Comparison of ENCODE assay signal across 8 cellular contexts in the genomic region with DNA sequence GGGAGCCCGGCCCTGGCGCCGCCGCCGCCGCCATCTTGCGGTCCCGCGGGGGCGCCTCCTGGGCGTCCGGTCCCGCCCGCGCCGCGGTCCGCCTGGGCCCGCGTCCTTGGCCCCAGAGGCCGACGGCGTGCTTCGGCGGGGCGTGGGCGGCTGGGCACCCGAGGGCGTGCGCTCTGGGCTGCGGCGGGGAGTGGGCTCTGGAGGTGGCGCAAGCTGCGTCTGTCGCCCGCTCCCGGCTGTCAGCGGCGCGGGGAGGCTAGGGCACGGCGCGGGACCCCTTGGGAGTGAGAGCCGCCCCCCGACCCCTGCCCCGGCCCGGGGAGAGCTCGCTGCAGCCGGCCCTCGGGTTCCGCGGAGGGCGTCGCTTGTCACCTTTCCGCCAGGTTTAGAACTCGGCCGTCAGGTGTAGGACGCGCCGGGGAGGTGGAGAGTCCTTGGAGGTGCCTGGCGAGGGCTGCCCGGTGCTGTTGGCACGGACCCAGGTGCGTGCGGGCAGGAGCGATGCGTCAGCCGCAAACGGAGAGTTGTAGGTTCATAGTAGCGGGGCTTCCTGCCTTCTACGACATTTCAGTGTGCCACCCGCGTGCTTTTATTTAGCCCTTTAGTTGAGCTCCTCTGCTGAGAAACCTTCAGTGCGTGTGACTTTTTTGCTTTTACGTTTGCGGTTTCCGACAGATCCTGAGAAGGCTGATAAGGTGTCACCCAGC. TPM values are rescaled to one million over a fixed set of nuclear protein-coding genes. Genes with fewer than 3 reads are reported as not detected.
DNase-seq lines count a peak whose midpoint lies in the region; ATAC-seq, FAIRE-seq and TF ChIP-seq lines count a peak whose summit lies in the region.

No MANE protein-coding gene starts in this region.

- peaks cover 7 to 16% of the 10 kb centered on the region in 2 experiments for H4K20me1 ChIP-seq in H1 (replicated peaks in 1 of 2; ENCODE audit: control insufficient read depth in 1 of 2, insufficient read depth in 2 of 2, low read length in 2 of 2)

- H2AFZ ChIP-seq in H1 (ENCODE audit: low read length), result no peak overlapping the region

- no peak for TF ChIP-seq POLR2A in H1 (IDR thresholded peaks at IDR 0.05; ENCODE audit: control extremely low read depth in 1 of 2, low read depth in 2 of 2, low read length in 2 of 2)

- ATAC-seq in GM18511 (IDR thresholded peaks at IDR 0.05; ENCODE audit: unreplicated experiment), result peak; percentile 39
- peak; percentile 33 for ATAC-seq in HG03066 (IDR thresholded peaks at IDR 0.05; ENCODE audit: low read depth, unreplicated experiment)

- POLR2A ChIA-PET in H1 (lab: Charles Lee; ENCODE audit: partially characterized antibody), result interaction anchor here (0.7 to 3.3 kb wide), 8 partner anchors 9 to 299 kb away, joined by 3 to 14 read pairs (median 4); no protein-coding TSS in a partner anchor

- H3K4me3 ChIP-seq in H1 (ENCODE audit: extremely low read depth in 1 of 4, insufficient read depth in 2 of 4, low read depth in 3 of 4, low read length in 4 of 4) (peak overlapping the region; percentile 66 to 92 (median 80)), mononuclear cell (ENCODE audit: low read length) (peak overlapping the region; percentile 81)

- H3K4me1 ChIP-seq in H1 (replicated peaks in 1 of 4; ENCODE audit: control insufficient read depth in 3 of 4, insufficient read depth in 4 of 4, low read length in 3 of 4) (peaks cover 8 to 16% (median 9%) of the 10 kb centered on the region in 4 experiments), mononuclear cell (ENCODE audit: insufficient read depth, low read length) (peaks cover 50% of the 10 kb centered on the region)

- H2AK5ac ChIP-seq in H1 (ENCODE audit: low read depth, low read length), result no peak overlapping the region

- no peak overlapping the region for H2BK20ac ChIP-seq in H1 (ENCODE audit: low read length)

- H2BK120ac ChIP-seq in H1 (replicated peaks; ENCODE audit: low read depth, low read length), result no peak overlapping the region

- H3K36me3 ChIP-seq in H1 (ENCODE audit: control insufficient read depth in 2 of 4, insufficient read depth in 4 of 4, low read length in 3 of 4), result no peaks in the 10 kb centered on the region

- H3K9ac ChIP-seq in H1 (replicated peaks in 1 of 4; ENCODE audit: extremely low read depth in 1 of 4, low read depth in 3 of 4, low read length in 3 of 4), result peak overlapping the region; percentile 4 to 96 (median 65); a peak in 6 of 7 replicates

- CTCF ChIA-PET in H1 (lab: Charles Lee; ENCODE audit: partially characterized antibody), result interaction anchor here (0.6 kb wide), 1 partner anchor 752 kb away, joined by 4 read pairs; no protein-coding TSS in a partner anchor

- no peak overlapping the region for H2BK12ac ChIP-seq in H1 (ENCODE audit: low read depth, low read length)

- TF ChIP-seq RAD21 in H1 (IDR thresholded peaks at IDR 0.05 in 1 of 2, conservative IDR thresholded peaks at IDR 0.05 in 1 of 2; ENCODE audit: low read depth in 2 of 2, low read length in 2 of 2), result no peak

- DNase-seq in A172 (ENCODE audit: low spot score) (peak; percentile 68), NCI-H774 (lab: John Stamatoyannopoulos, UW) (peak; percentile 54), H1 (ENCODE audit: low read depth in 1 of 2, low spot score in 2 of 2) (peak in 1 of 2 experiments; percentile 55)
- DNase-seq in activated CD8-positive, alpha-beta memory T cell treated with anti-CD3 and anti-CD28 coated beads for 24 hours, result peak; percentile 89
- DNase-seq in stimulated activated CD8-positive, alpha-beta memory T cell treated with anti-CD3 and anti-CD28 coated beads, Interleukin-4, amount 100 ng/mL, for 1 hour (ENCODE audit: low read depth in 2 of 2, low spot score in 1 of 2), result peak; percentile 35 to 59

- peaks cover 34 to 52% of the 10 kb centered on the region in 2 experiments for H3K79me2 ChIP-seq in H1 (ENCODE audit: control insufficient read depth in 1 of 2, insufficient read depth in 2 of 2, low read length in 2 of 2)

- no peak overlapping the region for H2BK15ac ChIP-seq in H1 (ENCODE audit: low read length)

- H3K4me2 ChIP-seq in H1 (ENCODE audit: insufficient read depth in 1 of 2, low read depth in 2 of 2, low read length in 2 of 2), result peak overlapping the region; percentile 67 to 82

- TF ChIP-seq CTCF in H1 (IDR thresholded peaks at IDR 0.05; ENCODE audit: control extremely low read depth in 1 of 3, insufficient read depth in 1 of 3, low read depth in 1 of 3, low read length in 3 of 3), result no peak

- H3K9me3 ChIP-seq in H1 (ENCODE audit: insufficient read depth in 2 of 2, low read depth in 1 of 2, low read length in 1 of 2) (no peaks in the 10 kb centered on the region), mononuclear cell (ENCODE audit: low read depth, low read length) (no peaks in the 10 kb centered on the region)

- no peak overlapping the region for H4K5ac ChIP-seq in H1 (ENCODE audit: insufficient read length, low read depth, low read length)

- H3K27me3 ChIP-seq in H1 (replicated peaks in 1 of 4; ENCODE audit: control insufficient read depth in 3 of 4, extremely low read depth in 1 of 4, insufficient read depth in 3 of 4, low read length in 3 of 4), result no peaks in the 10 kb centered on the region
- no peaks in the 10 kb centered on the region for H3K27me3 ChIP-seq in mononuclear cell (ENCODE audit: insufficient read depth, low read length)

- no peaks in the 10 kb centered on the region for H3K79me1 ChIP-seq in H1 (ENCODE audit: low read depth, low read length)

- no peak for TF ChIP-seq EP300 in H1 (IDR thresholded peaks at IDR 0.05; ENCODE audit: borderline replicate concordance in 1 of 2, low read depth in 2 of 2, low read length in 2 of 2)

- FAIRE-seq in H1 (lab: Jason Lieb, UNC), result no peak

- no peak overlapping the region for H3K4ac ChIP-seq in H1 (replicated peaks; ENCODE audit: insufficient read length, low read depth, low read length)

- H3K18ac ChIP-seq in H1 (ENCODE audit: extremely low read depth, low read length), result no peak overlapping the region

- H4K91ac ChIP-seq in H1 (replicated peaks; ENCODE audit: insufficient read length, low read length), result no peak overlapping the region

- H3K27ac ChIP-seq in H1 (ENCODE audit: low read depth, low read length), result peak overlapping the region; percentile 54

- H4K8ac ChIP-seq in H1 (ENCODE audit: extremely low read depth, insufficient read depth, low read length), result peak overlapping the region; percentile 40; the same call in 1 of the 2 replicates

- H2BK5ac ChIP-seq in H1 (ENCODE audit: low read depth, low read length), result peak overlapping the region; percentile 3; the same call in 1 of the 2 replicates

- H3K14ac ChIP-seq in H1 (ENCODE audit: insufficient read length), result no peak overlapping the region

- H3K23me2 ChIP-seq in H1 (ENCODE audit: low read depth, low read length), result peaks cover 5% of the 10 kb centered on the region; the same call in 1 of the 2 replicates

- WGBS in H1 (ENCODE audit: extremely low coverage in 1 of 2, insufficient coverage in 1 of 2, insufficient read length in 1 of 2, insufficient replicate concordance in 2 of 2, low coverage in 1 of 2, low lambda C conversion rate in 2 of 2, missing lambda C conversion rate in 1 of 2), 2 experiments, result 2% methylated on average over 32 of the region's 77 CpGs; no CpG with 5 or more reads in 1 of the 2 experiments

- H3K23ac ChIP-seq in H1 (ENCODE audit: insufficient read length), result no peak overlapping the region

- peak overlapping the region; percentile 33 for H3K56ac ChIP-seq in H1 (replicated peaks; ENCODE audit: insufficient read length, low read depth, low read length)

TF ChIP-seq in H1, 55 proteins besides CTCF, POLR2A, EP300 and RAD21:
- TF ChIP-seq SIN3A (conservative IDR thresholded peaks at IDR 0.05 in 1 of 2, IDR thresholded peaks at IDR 0.05 in 1 of 2; ENCODE audit: low read depth in 1 of 2, low read length in 2 of 2), result peak; percentile 44 to 54; a peak in 1 of 4 replicates
- TF ChIP-seq TAF1 (IDR thresholded peaks at IDR 0.05; ENCODE audit: low read depth, low read length), result peak; percentile 33; the same call in 1 of the 2 replicates
- no peak for TF ChIP-seq HDAC6 (IDR thresholded peaks at IDR 0.05; ENCODE audit: low read depth, low read length)

RNA-seq across cellular contexts. Expression of gene VAPA, which starts 0.9 kb away (rescaled TPM):
- 399 and 471 TPM in 2 replicates for total RNA-seq in A172 (2014; rRNA removed; shearing (Covaris generic))
- 128 and 130 TPM in 2 replicates for total RNA-seq in H1 (2021; fragmentation: NEBNext Ultra II Directional; extraction: Animal tissue kit (Norgen Biotek cat#: 25700))
- polyA plus RNA-seq in H1 (2011; rRNA removed), result 44.4 and 79.7 TPM in 2 replicates
- polyA plus RNA-seq in H1 (2011; cell fraction: cytosol; rRNA removed), result 115 TPM
- 58.2 TPM for polyA plus RNA-seq in H1 (2011; cell fraction: nucleus; rRNA removed)
- 84.4 to 121 TPM (median 101 TPM) in 4 replicates for polyA plus RNA-seq in H1 (2012, experiment 1 of 2)
- polyA plus RNA-seq in H1 (2012, experiment 2 of 2), result 35.1 TPM
- 86.3 TPM for polyA plus RNA-seq in H1 (2013, experiment 1 of 2)
- 89.4 TPM for polyA plus RNA-seq in H1 (2013, experiment 2 of 2)
- 63.8 and 88.5 TPM in 2 replicates for polyA minus RNA-seq in H1 (2011; rRNA and poly(A)+ RNA removed)
- polyA minus RNA-seq in H1 (2011; cell fraction: cytosol; rRNA and poly(A)+ RNA removed), result 77.8 TPM
- polyA minus RNA-seq in H1 (2011; cell fraction: nucleus; rRNA and poly(A)+ RNA removed), result 59.6 TPM
- total RNA-seq in mononuclear cell, result 370 TPM

RNA-seq across cellular contexts. Expression of gene TXNDC2, which starts 29.0 kb away (rescaled TPM):
- 0.05 and 0.26 TPM in 2 replicates for total RNA-seq in A172 (2014; rRNA removed; shearing (Covaris generic))
- 0.09 TPM in 1 of 2 replicates, not detected in the other for total RNA-seq in H1 (2021; fragmentation: NEBNext Ultra II Directional; extraction: Animal tissue kit (Norgen Biotek cat#: 25700))
- polyA plus RNA-seq in H1 (2011; rRNA removed), result 0.11 TPM in 1 of 2 replicates, not detected in the other
- 0.08 TPM for polyA plus RNA-seq in H1 (2011; cell fraction: cytosol; rRNA removed)
- not detected for polyA plus RNA-seq in H1 (2011; cell fraction: nucleus; rRNA removed)
- 0.20 TPM in 1 of 4 replicates, not detected in the others for polyA plus RNA-seq in H1 (2012, experiment 1 of 2)
- not detected for polyA plus RNA-seq in H1 (2012, experiment 2 of 2)
- polyA plus RNA-seq in H1 (2013, experiment 1 of 2), result 0.12 TPM
- 0.11 TPM for polyA plus RNA-seq in H1 (2013, experiment 2 of 2)
- 0.17 TPM in 1 of 2 replicates, not detected in the other for polyA minus RNA-seq in H1 (2011; rRNA and poly(A)+ RNA removed)
- not detected for polyA minus RNA-seq in H1 (2011; cell fraction: cytosol; rRNA and poly(A)+ RNA removed)
- polyA minus RNA-seq in H1 (2011; cell fraction: nucleus; rRNA and poly(A)+ RNA removed), result 0.20 TPM
- 0.10 TPM for total RNA-seq in mononuclear cell
